Comparison of ENCODE assay signal across 8 cellular contexts in the genomic region with DNA sequence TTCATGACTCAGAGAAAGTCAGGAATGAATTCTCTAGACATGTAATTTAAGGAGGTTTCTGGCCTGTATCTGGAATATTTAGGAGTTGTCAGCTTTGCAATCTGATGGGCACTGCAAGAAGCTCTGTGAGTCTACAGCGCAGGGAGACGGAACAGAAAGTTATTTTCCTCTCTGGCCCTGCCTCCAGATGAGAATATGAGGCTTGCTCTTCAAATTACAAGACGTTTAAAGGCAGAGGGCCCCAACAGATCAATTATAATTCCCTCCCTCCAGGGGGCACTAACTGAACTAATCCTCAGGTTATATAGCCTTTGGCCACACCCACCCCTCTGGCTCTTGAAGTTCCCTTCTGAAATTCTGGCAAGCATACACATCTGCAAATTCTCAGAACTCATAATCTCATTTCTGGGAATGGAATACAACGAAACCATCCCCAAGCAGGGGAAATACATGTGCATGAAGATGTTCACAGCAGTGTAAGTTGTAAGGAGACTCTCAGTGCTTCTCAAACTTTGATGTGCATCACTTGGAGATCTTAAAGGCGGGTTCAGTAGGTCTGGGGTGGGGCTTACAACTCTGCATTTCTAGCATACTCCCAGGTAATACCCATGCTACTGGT.
DNase-seq lines count a peak whose midpoint lies in the region; ATAC-seq and TF ChIP-seq lines count a peak whose summit lies in the region.

No MANE protein-coding gene starts in this region.

- TF ChIP-seq CTCF in WTC11 (IDR thresholded peaks at IDR 0.05) (no peak), nephron progenitor cell (IDR thresholded peaks at IDR 0.05) (no peak)

- H3K4me3 Mint-ChIP-seq in WTC11 (no peak overlapping the region), nephron progenitor cell (no peak overlapping the region)

- ATAC-seq in GM21515 (IDR thresholded peaks at IDR 0.05; ENCODE audit: unreplicated experiment) (peak; percentile 77), WTC11 (peak; percentile 89)

- H3K36me3 Mint-ChIP-seq in WTC11 (no peaks in the 10 kb centered on the region), nephron progenitor cell (ENCODE audit: low read depth) (no peaks in the 10 kb centered on the region)

- DNase-seq in EH (ENCODE audit: low read depth) (peak; percentile 55), WTC11 (ENCODE audit: low spot score) (peak; percentile 29), nephron progenitor cell (no peak), 8988T (no peak), NCI-H2171 treated with DMSO at 0.1 percent for 48 hours (lab: John Stamatoyannopoulos, UW) (no peak)
- DNase-seq in effector CD8-positive, alpha-beta T cell (lab: John Stamatoyannopoulos, UW) = peak; percentile 14

- POLR2A ChIA-PET in WTC11 (lab: Charles Lee) = no interaction called here

- CTCF ChIA-PET in WTC11 (lab: Charles Lee) = interaction anchor here (1.1 to 1.2 kb wide), 2 partner anchors 119 to 407 kb away, joined by 3 to 7 read pairs; no protein-coding TSS in a partner anchor

- H3K27me3 Mint-ChIP-seq in WTC11 (ENCODE audit: low read depth) (no peaks in the 10 kb centered on the region), nephron progenitor cell (ENCODE audit: low read depth, poor library complexity) (peaks cover 4% of the 10 kb centered on the region)

- TF ChIP-seq RAD21 in Ishikawa (IDR thresholded peaks at IDR 0.05; ENCODE audit: low read depth) = peak; percentile 42

- peak overlapping the region; percentile 57; the same call in 1 of the 2 replicates for H3K27ac Mint-ChIP-seq in WTC11
- peak overlapping the region; percentile 57 for H3K27ac Mint-ChIP-seq in nephron progenitor cell

- H3K4me1 Mint-ChIP-seq in WTC11 = peaks cover 49% of the 10 kb centered on the region
- H3K4me1 Mint-ChIP-seq in nephron progenitor cell = peaks cover 60% of the 10 kb centered on the region

- H3K9me3 Mint-ChIP-seq in WTC11 (no peaks in the 10 kb centered on the region), nephron progenitor cell (peaks cover 3% of the 10 kb centered on the region)

- TF ChIP-seq EP300 in Ishikawa (IDR thresholded peaks at IDR 0.05; ENCODE audit: borderline replicate concordance) = no peak

TF ChIP-seq in Ishikawa, 13 proteins besides CTCF, POLR2A, EP300 and RAD21:
- TF ChIP-seq ZBTB7A (IDR thresholded peaks at IDR 0.05; ENCODE audit: low read depth) (no peak), FOXM1 (IDR thresholded peaks at IDR 0.05; ENCODE audit: borderline replicate concordance, low read depth) (no peak), MAX (IDR thresholded peaks at IDR 0.05) (no peak), USF1 (IDR thresholded peaks at IDR 0.05) (no peak), TAF1 (IDR thresholded peaks at IDR 0.05; ENCODE audit: low read depth) (no peak), TEAD4 (IDR thresholded peaks at IDR 0.05) (no peak), EGR1 (IDR thresholded peaks at IDR 0.05) (no peak), CREB1 (IDR thresholded peaks at IDR 0.05; ENCODE audit: low read depth) (no peak), NFIC (IDR thresholded peaks at IDR 0.05) (no peak), TCF12 (IDR thresholded peaks at IDR 0.05; ENCODE audit: low read depth) (no peak)
- TF ChIP-seq, protein P1, sequence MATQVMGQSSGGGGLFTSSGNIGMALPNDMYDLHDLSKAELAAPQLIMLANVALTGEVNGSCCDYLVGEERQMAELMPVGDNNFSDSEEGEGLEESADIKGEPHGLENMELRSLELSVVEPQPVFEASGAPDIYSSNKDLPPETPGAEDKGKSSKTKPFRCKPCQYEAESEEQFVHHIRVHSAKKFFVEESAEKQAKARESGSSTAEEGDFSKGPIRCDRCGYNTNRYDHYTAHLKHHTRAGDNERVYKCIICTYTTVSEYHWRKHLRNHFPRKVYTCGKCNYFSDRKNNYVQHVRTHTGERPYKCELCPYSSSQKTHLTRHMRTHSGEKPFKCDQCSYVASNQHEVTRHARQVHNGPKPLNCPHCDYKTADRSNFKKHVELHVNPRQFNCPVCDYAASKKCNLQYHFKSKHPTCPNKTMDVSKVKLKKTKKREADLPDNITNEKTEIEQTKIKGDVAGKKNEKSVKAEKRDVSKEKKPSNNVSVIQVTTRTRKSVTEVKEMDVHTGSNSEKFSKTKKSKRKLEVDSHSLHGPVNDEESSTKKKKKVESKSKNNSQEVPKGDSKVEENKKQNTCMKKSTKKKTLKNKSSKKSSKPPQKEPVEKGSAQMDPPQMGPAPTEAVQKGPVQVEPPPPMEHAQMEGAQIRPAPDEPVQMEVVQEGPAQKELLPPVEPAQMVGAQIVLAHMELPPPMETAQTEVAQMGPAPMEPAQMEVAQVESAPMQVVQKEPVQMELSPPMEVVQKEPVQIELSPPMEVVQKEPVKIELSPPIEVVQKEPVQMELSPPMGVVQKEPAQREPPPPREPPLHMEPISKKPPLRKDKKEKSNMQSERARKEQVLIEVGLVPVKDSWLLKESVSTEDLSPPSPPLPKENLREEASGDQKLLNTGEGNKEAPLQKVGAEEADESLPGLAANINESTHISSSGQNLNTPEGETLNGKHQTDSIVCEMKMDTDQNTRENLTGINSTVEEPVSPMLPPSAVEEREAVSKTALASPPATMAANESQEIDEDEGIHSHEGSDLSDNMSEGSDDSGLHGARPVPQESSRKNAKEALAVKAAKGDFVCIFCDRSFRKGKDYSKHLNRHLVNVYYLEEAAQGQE (IDR thresholded peaks at IDR 0.05; ENCODE audit: low read depth) = no peak

TF ChIP-seq in WTC11, 78 proteins besides CTCF, POLR2A, EP300 and RAD21:
- no peak for TF ChIP-seq ELF4 (CRISPR knock-in tag; IDR thresholded peaks at IDR 0.05; ENCODE audit: low read depth)

Comparison
In these comparisons a context has a peak if more than half of its experiments do, and no peak if none do; other contexts are left out.
1. DNase-seq: peak in EH (single experiment), WTC11 (single experiment) and effector CD8-positive, alpha-beta T cell (single experiment); none in nephron progenitor cell (single experiment), 8988T (single experiment) and NCI-H2171 treated with DMSO at 0.1 percent for 48 hours (single experiment).